8 cellular contexts compared by ENCODE assay signal in the genomic region with DNA sequence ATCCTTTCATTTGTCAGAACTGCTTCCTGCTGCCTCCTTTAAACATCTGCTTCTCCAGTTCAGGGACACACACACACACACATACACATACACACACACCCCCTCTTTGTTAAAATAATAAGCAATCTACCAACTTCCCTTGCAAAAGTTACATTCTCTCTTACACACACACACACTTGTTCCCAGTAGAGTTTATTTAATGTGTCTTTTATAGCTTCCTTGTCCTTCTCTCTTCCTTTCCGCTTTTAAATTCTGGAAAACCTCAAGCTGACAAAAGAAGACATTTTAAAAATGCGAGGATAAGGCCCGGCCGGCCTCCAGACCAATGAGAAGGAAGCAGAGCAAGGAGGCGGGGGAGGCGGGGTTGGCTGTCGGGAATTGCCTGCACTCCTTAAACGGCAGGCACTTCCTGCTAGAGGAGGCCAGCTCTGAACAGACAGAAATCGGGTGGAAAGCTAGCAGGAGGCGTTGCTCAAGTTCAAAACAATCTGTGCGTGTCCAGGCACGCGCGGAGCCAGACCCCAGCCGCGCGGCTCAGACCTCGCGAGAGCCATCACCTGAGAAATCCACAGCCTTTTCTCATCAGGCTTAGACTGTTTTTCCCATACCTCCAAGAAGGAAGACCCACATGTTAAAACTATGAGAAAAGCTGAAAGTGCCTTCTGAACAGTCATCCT.
DNase-seq lines count a peak whose midpoint lies in the region; ATAC-seq, FAIRE-seq and TF ChIP-seq lines count a peak whose summit lies in the region.

No MANE protein-coding gene starts in this region.

- H4K5ac ChIP-seq in H1 (ENCODE audit: insufficient read length, low read depth, low read length): peak overlapping the region; percentile 58

- H2BK12ac ChIP-seq in H1 (ENCODE audit: low read depth, low read length): no peak overlapping the region; the same call in 1 of the 2 replicates

- peaks cover 0 to 8% (median 6%) of the 10 kb centered on the region in 4 experiments; a peak in 5 of 7 replicates for H3K4me1 ChIP-seq in H1 (replicated peaks in 1 of 4; ENCODE audit: control insufficient read depth in 3 of 4, insufficient read depth in 4 of 4, low read length in 3 of 4)

- DNase-seq in CD1c-positive myeloid dendritic cell (ENCODE audit: extremely low spot score) (peak; percentile 91), NOMO-1 treated with DMSO at 0.1 percent for 48 hours (lab: John Stamatoyannopoulos, UW; ENCODE audit: unreplicated experiment) (peak; percentile 92), H1 (ENCODE audit: low read depth in 1 of 2, low spot score in 2 of 2) (peak; percentile 82 to 83), memory B cell (ENCODE audit: low spot score in 2 of 2) (peak; percentile 43 to 62)
- DNase-seq in activated CD8-positive, alpha-beta memory T cell treated with anti-CD3 and anti-CD28 coated beads for 48 hours (ENCODE audit: low read depth in 2 of 3, low spot score in 2 of 3): peak; percentile 35 to 62 (median 50)
- DNase-seq in stimulated activated CD4-positive, alpha-beta T cell treated with anti-CD3 and anti-CD28 coated beads, TNF-alpha, amount 100 ng/mL, for 48 hours (ENCODE audit: low read depth in 3 of 3): peak; percentile 66 to 79 (median 78)

- ATAC-seq in GM19395 (IDR thresholded peaks at IDR 0.05; ENCODE audit: unreplicated experiment): peak; percentile 95
- peak; percentile 93 for ATAC-seq in HG03521 (IDR thresholded peaks at IDR 0.05; ENCODE audit: unreplicated experiment)
- peak; percentile 83 for ATAC-seq in memory B cell (ENCODE audit: low read depth)

- no peak overlapping the region for H3K4ac ChIP-seq in H1 (replicated peaks; ENCODE audit: insufficient read length, low read depth, low read length)

- peak overlapping the region; percentile 57 for H2BK20ac ChIP-seq in H1 (ENCODE audit: low read length)

- no peak overlapping the region for H3K23ac ChIP-seq in H1 (ENCODE audit: insufficient read length)

- no peaks in the 10 kb centered on the region for H3K36me3 ChIP-seq in H1 (ENCODE audit: control insufficient read depth in 2 of 4, insufficient read depth in 4 of 4, low read length in 3 of 4)

- H3K27ac ChIP-seq in H1 (ENCODE audit: low read depth, low read length): peak overlapping the region; percentile 92

- H3K4me3 ChIP-seq in H1 (ENCODE audit: extremely low read depth in 1 of 4, insufficient read depth in 2 of 4, low read depth in 3 of 4, low read length in 4 of 4): peak overlapping the region; percentile 35 to 58 (median 49)

- no peaks in the 10 kb centered on the region for H3K9me3 ChIP-seq in H1 (ENCODE audit: insufficient read depth in 2 of 2, low read depth in 1 of 2, low read length in 1 of 2)

- WGBS in H1 (ENCODE audit: extremely low coverage in 1 of 2, insufficient coverage in 1 of 2, insufficient read length in 1 of 2, insufficient replicate concordance in 2 of 2, low coverage in 1 of 2, low lambda C conversion rate in 2 of 2, missing lambda C conversion rate in 1 of 2), 2 experiments: 7% methylated on average over 19 of the region's 19 CpGs; no CpG with 5 or more reads in 1 of the 2 experiments

- CTCF ChIA-PET in H1 (lab: Charles Lee; ENCODE audit: partially characterized antibody): interaction anchor here (0.7 to 2.3 kb wide), 9 partner anchors 12 to 197 kb away, joined by 3 to 9 read pairs (median 3); no protein-coding TSS in a partner anchor

- no peak for TF ChIP-seq RAD21 in H1 (IDR thresholded peaks at IDR 0.05 in 1 of 2, conservative IDR thresholded peaks at IDR 0.05 in 1 of 2; ENCODE audit: low read depth in 2 of 2, low read length in 2 of 2)

- no peaks in the 10 kb centered on the region for H4K20me1 ChIP-seq in H1 (replicated peaks in 1 of 2; ENCODE audit: control insufficient read depth in 1 of 2, insufficient read depth in 2 of 2, low read length in 2 of 2)

- H2AFZ ChIP-seq in H1 (ENCODE audit: low read length): peak overlapping the region; percentile 97

- peak; percentile 50 for FAIRE-seq in H1 (lab: Jason Lieb, UNC)

- no peak overlapping the region for H2BK15ac ChIP-seq in H1 (ENCODE audit: low read length)

- peak overlapping the region; percentile 22 to 77 (median 52) for H3K9ac ChIP-seq in H1 (replicated peaks in 1 of 4; ENCODE audit: extremely low read depth in 1 of 4, low read depth in 3 of 4, low read length in 3 of 4)

- H2AK5ac ChIP-seq in H1 (ENCODE audit: low read depth, low read length): no peak overlapping the region

- peak overlapping the region; percentile 43 for H3K56ac ChIP-seq in H1 (replicated peaks; ENCODE audit: insufficient read length, low read depth, low read length)

- peak overlapping the region; percentile 87 for H4K8ac ChIP-seq in H1 (ENCODE audit: extremely low read depth, insufficient read depth, low read length)

- H2BK5ac ChIP-seq in H1 (ENCODE audit: low read depth, low read length): peak overlapping the region; percentile 38

- H4K91ac ChIP-seq in H1 (replicated peaks; ENCODE audit: insufficient read length, low read length): peak overlapping the region; percentile 45

- H3K4me1 Mint-ChIP-seq in memory B cell: peaks cover 37% of the 10 kb centered on the region

- no peak overlapping the region for H2BK120ac ChIP-seq in H1 (replicated peaks; ENCODE audit: low read depth, low read length)

- H3K23me2 ChIP-seq in H1 (ENCODE audit: low read depth, low read length): no peaks in the 10 kb centered on the region

- no peaks in the 10 kb centered on the region for H3K79me1 ChIP-seq in H1 (ENCODE audit: low read depth, low read length)

- H3K27me3 ChIP-seq in H1 (replicated peaks in 1 of 4; ENCODE audit: control insufficient read depth in 3 of 4, extremely low read depth in 1 of 4, insufficient read depth in 3 of 4, low read length in 3 of 4): no peaks in the 10 kb centered on the region

- H3K79me2 ChIP-seq in H1 (ENCODE audit: control insufficient read depth in 1 of 2, insufficient read depth in 2 of 2, low read length in 2 of 2): no peaks in the 10 kb centered on the region

- H3K4me2 ChIP-seq in H1 (ENCODE audit: insufficient read depth in 1 of 2, low read depth in 2 of 2, low read length in 2 of 2): peak overlapping the region; percentile 49 to 75

- H3K4me3 Mint-ChIP-seq in memory B cell: peak overlapping the region; percentile 91

- no peak overlapping the region for H3K14ac ChIP-seq in H1 (ENCODE audit: insufficient read length)

- POLR2A ChIA-PET in H1 (lab: Charles Lee; ENCODE audit: partially characterized antibody): interaction anchor here (0.7 to 3.6 kb wide), 14 partner anchors 11 to 188 kb away, joined by 3 to 20 read pairs (median 3); a partner anchor contains a TSS

- H3K27me3 Mint-ChIP-seq in memory B cell: no peaks in the 10 kb centered on the region

- peak overlapping the region; percentile 96 for H3K27ac Mint-ChIP-seq in memory B cell

- no peak for TF ChIP-seq EP300 in H1 (IDR thresholded peaks at IDR 0.05; ENCODE audit: borderline replicate concordance in 1 of 2, low read depth in 2 of 2, low read length in 2 of 2)

- no peaks in the 10 kb centered on the region for H3K9me3 Mint-ChIP-seq in memory B cell

- TF ChIP-seq POLR2A in H1 (IDR thresholded peaks at IDR 0.05; ENCODE audit: control extremely low read depth in 1 of 2, low read depth in 2 of 2, low read length in 2 of 2): peak; percentile 60 to 85

- H3K18ac ChIP-seq in H1 (ENCODE audit: extremely low read depth, low read length): peak overlapping the region; percentile 4; the same call in 1 of the 2 replicates

- TF ChIP-seq CTCF in H1 (IDR thresholded peaks at IDR 0.05; ENCODE audit: control extremely low read depth in 1 of 3, insufficient read depth in 1 of 3, low read depth in 1 of 3, low read length in 3 of 3): no peak

- no peaks in the 10 kb centered on the region for H3K36me3 Mint-ChIP-seq in memory B cell

TF ChIP-seq in H1, 55 proteins besides CTCF, POLR2A, EP300 and RAD21 (continues in another document):
- TF ChIP-seq POLR2AphosphoS5 (IDR thresholded peaks at IDR 0.05; ENCODE audit: low read depth, low read length): peak; percentile 74
- peak; percentile 60 for TF ChIP-seq PHF8 (conservative IDR thresholded peaks at IDR 0.05; ENCODE audit: low read depth, low read length)
- TF ChIP-seq BRCA1 (IDR thresholded peaks at IDR 0.05; ENCODE audit: low read depth, low read length): peak; percentile 49; the same call in 1 of the 2 replicates
- TF ChIP-seq, protein P1, sequence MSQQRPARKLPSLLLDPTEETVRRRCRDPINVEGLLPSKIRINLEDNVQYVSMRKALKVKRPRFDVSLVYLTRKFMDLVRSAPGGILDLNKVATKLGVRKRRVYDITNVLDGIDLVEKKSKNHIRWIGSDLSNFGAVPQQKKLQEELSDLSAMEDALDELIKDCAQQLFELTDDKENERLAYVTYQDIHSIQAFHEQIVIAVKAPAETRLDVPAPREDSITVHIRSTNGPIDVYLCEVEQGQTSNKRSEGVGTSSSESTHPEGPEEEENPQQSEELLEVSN (IDR thresholded peaks at IDR 0.05): peak; percentile 44; the same call in 1 of the 2 replicates
- TF ChIP-seq BACH1 (IDR thresholded peaks at IDR 0.05; ENCODE audit: low read length): no peak
- peak; percentile 75; the same call in 1 of the 2 replicates for TF ChIP-seq TAF1 (IDR thresholded peaks at IDR 0.05; ENCODE audit: low read depth, low read length)
- peak; percentile 82 for TF ChIP-seq ASH2L (IDR thresholded peaks at IDR 0.05; ENCODE audit: low read length)
- no peak for TF ChIP-seq SAP30 (IDR thresholded peaks at IDR 0.05; ENCODE audit: insufficient read depth, insufficient replicate concordance, low read length)
- no peak for TF ChIP-seq RNF2 (IDR thresholded peaks at IDR 0.05; ENCODE audit: borderline replicate concordance, low read depth, low read length, missing control alignments, poor library complexity, severe bottlenecking)
- TF ChIP-seq TAF7 (optimal IDR thresholded peaks at IDR 0.05; ENCODE audit: borderline replicate concordance, low read depth, low read length): no peak
- TF ChIP-seq SRF (IDR thresholded peaks at IDR 0.05; ENCODE audit: low read depth, low read length): peak; percentile 94
- TF ChIP-seq KDM5A (IDR thresholded peaks at IDR 0.05; ENCODE audit: low read length): no peak
- TF ChIP-seq TEAD4 (IDR thresholded peaks at IDR 0.05; ENCODE audit: low read depth, low read length): 0 out of 2 replicates have a peak, but pooled peaks have one; percentile 5
- TF ChIP-seq, protein P2, sequence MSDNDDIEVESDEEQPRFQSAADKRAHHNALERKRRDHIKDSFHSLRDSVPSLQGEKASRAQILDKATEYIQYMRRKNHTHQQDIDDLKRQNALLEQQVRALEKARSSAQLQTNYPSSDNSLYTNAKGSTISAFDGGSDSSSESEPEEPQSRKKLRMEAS (IDR thresholded peaks at IDR 0.05): peak; percentile 38; the same call in 1 of the 2 replicates
- TF ChIP-seq NRF1 (IDR thresholded peaks at IDR 0.05; ENCODE audit: low read depth, low read length): no peak
- no peak for TF ChIP-seq RXRA (IDR thresholded peaks at IDR 0.05; ENCODE audit: insufficient read depth, low read depth, low read length)
- TF ChIP-seq CHD2 (IDR thresholded peaks at IDR 0.05; ENCODE audit: low read length): peak; percentile 80
- TF ChIP-seq SP1 (IDR thresholded peaks at IDR 0.05; ENCODE audit: low read depth, low read length): 0 out of 2 replicates have a peak, but pooled peaks have one; percentile 24
- no peak for TF ChIP-seq GABPA (IDR thresholded peaks at IDR 0.05; ENCODE audit: borderline replicate concordance, insufficient read depth, low read length)

Comparison
In these comparisons a context has a peak if more than half of its experiments do, and no peak if none do; other contexts are left out.
1. Peak in every context shown above with its lines: DNase-seq, ATAC-seq, H3K4me3 ChIP-seq and H3K27ac ChIP-seq.